Comparison of ENCODE assay signal across 14 cellular contexts in genomic region chr6:127869183-127869582, GRCh38. TPM values are rescaled to one million over a fixed set of nuclear protein-coding genes. Genes with fewer than 3 reads are reported as not detected.
"Had no signal": no experiment of that assay in that cellular context is flagged by ENCODE, and none has a peak within 500 bp of the region (broad histone marks: within the 10 kb centered on the region; RNA-seq: fewer than 3 reads in every experiment).

No MANE protein-coding gene starts in this region.

- H3K27ac ChIP-seq: ascending aorta, heart right ventricle, psoas muscle, stomach, tibial nerve had no signal

- H3K4me1 Mint-ChIP-seq: memory B cell had no signal

- ATAC-seq: heart right ventricle, left lobe of liver, psoas muscle, sciatic nerve had no signal

- DNase-seq: foreskin melanocyte; heart right ventricle; psoas muscle; SIG-M5; stimulated activated CD4-positive, alpha-beta T cell treated with anti-CD3 and anti-CD28 coated beads, Interleukin-2, amount 100 ng/mL, for 48 hours; stomach had no signal

- H3K4me1 ChIP-seq: ascending aorta, heart right ventricle, psoas muscle, tibial nerve had no signal

- H3K27me3 ChIP-seq: ascending aorta, heart right ventricle, stomach, tibial nerve had no signal

- H3K4me3 ChIP-seq: ascending aorta, heart right ventricle, psoas muscle, stomach, tibial nerve had no signal

- H3K4me3 Mint-ChIP-seq: memory B cell; T-helper 2 cell treated with Interferon-gamma antibody and Interleukin-4, amounts not matched to agents 5 μg/mL and 100 μg/mL, for 36 hours had no signal

- H3K36me3 Mint-ChIP-seq: memory B cell had no signal

- H3K36me3 ChIP-seq: ascending aorta, heart right ventricle, stomach, tibial nerve had no signal

- H3K27ac Mint-ChIP-seq: memory B cell; T-helper 2 cell treated with Interferon-gamma antibody and Interleukin-4, amounts not matched to agents 5 μg/mL and 100 μg/mL, for 36 hours had no signal

RNA-seq across cellular contexts. Expression of gene THEMIS, which starts 31.7 kb away (rescaled TPM):
- total RNA-seq: ascending aorta, bronchial epithelial cell, endothelial cell of umbilical vein had no signal
